ENCODE assay signal across 2 cellular contexts in the genomic region with DNA sequence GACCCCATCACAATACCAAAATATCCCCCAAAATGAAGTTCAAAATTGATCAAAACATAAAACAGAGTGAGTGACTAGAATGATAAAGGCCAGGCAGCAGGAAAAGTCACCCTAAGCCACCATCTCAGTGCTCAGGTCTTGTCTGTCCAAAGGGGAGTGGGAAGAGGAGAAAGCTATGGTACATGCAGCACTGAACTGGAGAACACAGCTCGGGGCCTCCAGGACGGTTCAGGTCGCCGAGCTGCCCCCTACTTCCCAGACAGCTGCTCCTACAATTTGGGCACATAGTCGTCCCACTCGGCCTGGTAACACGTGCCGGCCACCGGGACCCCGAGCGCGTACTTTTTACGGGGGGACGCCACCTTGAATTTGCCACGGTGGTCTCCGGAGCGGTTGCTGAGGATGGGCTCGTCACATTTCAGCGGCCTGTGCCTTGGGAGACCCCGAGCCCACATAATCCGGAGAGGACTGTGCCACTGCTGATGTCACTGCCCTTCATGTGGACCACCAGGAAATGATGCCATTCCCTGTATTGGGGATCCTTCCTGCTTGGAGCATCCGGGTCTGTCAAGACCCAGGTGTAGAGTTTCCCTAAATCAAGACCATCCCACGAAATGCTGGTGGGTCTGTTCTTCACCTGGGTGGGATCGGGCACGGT.
TF ChIP-seq lines count a peak whose summit lies in the region.

No MANE protein-coding gene starts in this region.

TF ChIP-seq in HEK293, 187 proteins besides CTCF, POLR2A, EP300 and RAD21:
- TF ChIP-seq ZNF280D (tag by site-specific recombination; IDR thresholded peaks at IDR 0.05) (no peak), ZNF585B (tag by site-specific recombination; IDR thresholded peaks at IDR 0.05) (no peak), ZNF654 (tag by site-specific recombination; IDR thresholded peaks at IDR 0.05; ENCODE audit: low read depth) (no peak), ZNF223 (tag by site-specific recombination; IDR thresholded peaks at IDR 0.05) (no peak), SP2 (tag by site-specific recombination; IDR thresholded peaks at IDR 0.05) (no peak), ZNF335 (tag by site-specific recombination; conservative IDR thresholded peaks at IDR 0.05) (peak; percentile 39; the same call in 1 of the 2 replicates), TRIM28 (IDR thresholded peaks at IDR 0.05; ENCODE audit: borderline replicate concordance, low read length) (no peak)
- TF ChIP-seq, protein P1, sequence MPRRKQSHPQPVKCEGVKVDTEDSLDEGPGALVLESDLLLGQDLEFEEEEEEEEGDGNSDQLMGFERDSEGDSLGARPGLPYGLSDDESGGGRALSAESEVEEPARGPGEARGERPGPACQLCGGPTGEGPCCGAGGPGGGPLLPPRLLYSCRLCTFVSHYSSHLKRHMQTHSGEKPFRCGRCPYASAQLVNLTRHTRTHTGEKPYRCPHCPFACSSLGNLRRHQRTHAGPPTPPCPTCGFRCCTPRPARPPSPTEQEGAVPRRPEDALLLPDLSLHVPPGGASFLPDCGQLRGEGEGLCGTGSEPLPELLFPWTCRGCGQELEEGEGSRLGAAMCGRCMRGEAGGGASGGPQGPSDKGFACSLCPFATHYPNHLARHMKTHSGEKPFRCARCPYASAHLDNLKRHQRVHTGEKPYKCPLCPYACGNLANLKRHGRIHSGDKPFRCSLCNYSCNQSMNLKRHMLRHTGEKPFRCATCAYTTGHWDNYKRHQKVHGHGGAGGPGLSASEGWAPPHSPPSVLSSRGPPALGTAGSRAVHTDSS (tag by site-specific recombination; IDR thresholded peaks at IDR 0.05), result no peak

TF ChIP-seq in K562, 482 proteins besides CTCF, POLR2A, EP300 and RAD21:
- TF ChIP-seq CTBP1 (IDR thresholded peaks at IDR 0.05; ENCODE audit: borderline replicate concordance) (no peak), ZNF778 (CRISPR knock-in tag; IDR thresholded peaks at IDR 0.05) (no peak), TGIF2 (CRISPR knock-in tag; IDR thresholded peaks at IDR 0.05) (no peak), ZNF224 (CRISPR knock-in tag; IDR thresholded peaks at IDR 0.05) (no peak), NKRF (IDR thresholded peaks at IDR 0.05; ENCODE audit: borderline replicate concordance) (no peak), THRAP3 (IDR thresholded peaks at IDR 0.05; ENCODE audit: borderline replicate concordance) (no peak), NFE2 (IDR thresholded peaks at IDR 0.05; ENCODE audit: low read depth) (no peak), NFYB (IDR thresholded peaks at IDR 0.05; ENCODE audit: extremely low read depth, insufficient read length) (no peak), HNRNPK (IDR thresholded peaks at IDR 0.05; ENCODE audit: low read depth, low read length, poor library complexity, severe bottlenecking) (no peak), DLX4 (CRISPR knock-in tag; IDR thresholded peaks at IDR 0.05) (no peak), NFIX (CRISPR knock-in tag; IDR thresholded peaks at IDR 0.05; ENCODE audit: low read depth) (no peak)
